ENCODE assay signal across 1 cellular context in the genomic region with DNA sequence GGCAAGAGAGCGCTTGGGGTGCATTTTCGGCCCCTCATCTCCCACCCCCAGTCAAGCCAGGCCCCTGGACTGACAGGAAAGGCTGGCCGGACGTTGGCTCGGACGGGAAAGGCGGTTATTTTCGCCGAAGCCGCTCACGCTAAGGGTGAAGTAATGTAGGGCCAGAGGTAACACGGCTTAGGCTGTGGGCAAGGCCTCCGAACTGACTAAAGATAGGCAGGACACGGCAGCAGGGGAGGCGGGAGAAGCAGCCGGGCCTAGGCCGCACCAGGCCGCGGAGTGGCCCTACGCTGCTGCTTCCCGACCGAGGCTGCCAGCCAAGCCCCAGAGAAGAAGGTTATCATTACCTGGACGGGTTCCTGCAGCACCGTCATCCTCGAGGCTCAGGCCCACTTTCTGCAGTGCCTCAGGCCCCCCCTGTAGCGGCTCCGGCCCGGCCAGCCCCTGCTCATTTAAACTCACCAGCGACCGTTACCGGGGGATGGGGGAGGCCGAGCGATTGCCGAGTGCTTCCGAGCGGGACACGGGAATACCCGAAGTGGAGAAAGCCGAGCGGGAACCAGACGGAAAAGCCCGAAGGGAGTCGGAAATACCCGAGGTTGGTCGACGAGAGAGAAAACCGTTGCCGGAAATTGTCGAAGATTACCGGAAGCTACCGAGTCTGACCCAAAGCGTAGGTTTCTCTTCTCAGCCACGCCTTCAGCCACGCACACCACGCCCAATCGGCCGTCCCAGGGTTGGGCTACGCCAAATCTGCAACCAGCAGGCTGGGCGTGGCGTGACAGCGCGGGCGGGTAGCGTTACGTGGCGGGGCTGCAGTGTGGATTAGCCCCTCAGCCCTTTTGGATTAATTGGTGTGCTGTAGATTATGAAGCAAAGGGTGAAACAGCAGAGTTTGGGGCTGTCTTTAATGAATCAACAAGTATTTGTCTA.
A peak's percentile ranks its signal among the peaks of the same experiment; 100 is the strongest.
TF ChIP-seq lines count a peak whose summit lies in the region.

CDC27 (minus strand) TSS at position 497 of the 933 bp plus-strand sequence; CDS start at position 374, 123 bp downstream.

TF ChIP-seq in HepG2, 621 proteins besides CTCF, POLR2A, EP300 and RAD21 (continued from another document and continues in another):
- 0 out of 2 replicates have a peak, but pooled peaks have one; percentile 24 for TF ChIP-seq KIAA2018 (CRISPR knock-in tag; IDR thresholded peaks at IDR 0.05; ENCODE audit: borderline replicate concordance)
- TF ChIP-seq, protein P1, sequence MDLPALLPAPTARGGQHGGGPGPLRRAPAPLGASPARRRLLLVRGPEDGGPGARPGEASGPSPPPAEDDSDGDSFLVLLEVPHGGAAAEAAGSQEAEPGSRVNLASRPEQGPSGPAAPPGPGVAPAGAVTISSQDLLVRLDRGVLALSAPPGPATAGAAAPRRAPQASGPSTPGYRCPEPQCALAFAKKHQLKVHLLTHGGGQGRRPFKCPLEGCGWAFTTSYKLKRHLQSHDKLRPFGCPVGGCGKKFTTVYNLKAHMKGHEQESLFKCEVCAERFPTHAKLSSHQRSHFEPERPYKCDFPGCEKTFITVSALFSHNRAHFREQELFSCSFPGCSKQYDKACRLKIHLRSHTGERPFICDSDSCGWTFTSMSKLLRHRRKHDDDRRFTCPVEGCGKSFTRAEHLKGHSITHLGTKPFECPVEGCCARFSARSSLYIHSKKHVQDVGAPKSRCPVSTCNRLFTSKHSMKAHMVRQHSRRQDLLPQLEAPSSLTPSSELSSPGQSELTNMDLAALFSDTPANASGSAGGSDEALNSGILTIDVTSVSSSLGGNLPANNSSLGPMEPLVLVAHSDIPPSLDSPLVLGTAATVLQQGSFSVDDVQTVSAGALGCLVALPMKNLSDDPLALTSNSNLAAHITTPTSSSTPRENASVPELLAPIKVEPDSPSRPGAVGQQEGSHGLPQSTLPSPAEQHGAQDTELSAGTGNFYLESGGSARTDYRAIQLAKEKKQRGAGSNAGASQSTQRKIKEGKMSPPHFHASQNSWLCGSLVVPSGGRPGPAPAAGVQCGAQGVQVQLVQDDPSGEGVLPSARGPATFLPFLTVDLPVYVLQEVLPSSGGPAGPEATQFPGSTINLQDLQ (CRISPR knock-in tag; IDR thresholded peaks at IDR 0.05) = peak; percentile 9; the same call in 1 of the 2 replicates
- peak; percentile 38; the same call in 1 of the 2 replicates for TF ChIP-seq ADNP (CRISPR knock-in tag; IDR thresholded peaks at IDR 0.05)
- TF ChIP-seq, protein P2, sequence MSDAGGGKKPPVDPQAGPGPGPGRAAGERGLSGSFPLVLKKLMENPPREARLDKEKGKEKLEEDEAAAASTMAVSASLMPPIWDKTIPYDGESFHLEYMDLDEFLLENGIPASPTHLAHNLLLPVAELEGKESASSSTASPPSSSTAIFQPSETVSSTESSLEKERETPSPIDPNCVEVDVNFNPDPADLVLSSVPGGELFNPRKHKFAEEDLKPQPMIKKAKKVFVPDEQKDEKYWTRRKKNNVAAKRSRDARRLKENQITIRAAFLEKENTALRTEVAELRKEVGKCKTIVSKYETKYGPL (CRISPR knock-in tag; IDR thresholded peaks at IDR 0.05) = peak; percentile 63; the same call in 1 of the 2 replicates
- TF ChIP-seq MTA1 (CRISPR knock-in tag; IDR thresholded peaks at IDR 0.05; ENCODE audit: borderline replicate concordance) = peak; percentile 71; the same call in 1 of the 2 replicates
- TF ChIP-seq NR1H2 (CRISPR knock-in tag; IDR thresholded peaks at IDR 0.05; ENCODE audit: borderline replicate concordance, low read depth) = peak; percentile 86; the same call in 1 of the 2 replicates
- TF ChIP-seq SOX13 (IDR thresholded peaks at IDR 0.05) = no peak
- peak in 1 of 2 experiments; percentile 48; a peak in 1 of 4 replicates for TF ChIP-seq SOX13 (CRISPR knock-in tag; conservative IDR thresholded peaks at IDR 0.05 in 1 of 2, IDR thresholded peaks at IDR 0.05 in 1 of 2)
- TF ChIP-seq SYNCRIP (IDR thresholded peaks at IDR 0.05; ENCODE audit: insufficient read depth, low read depth, low read length) = no peak
- peak; percentile 86; the same call in 1 of the 2 replicates for TF ChIP-seq ZNF280D (CRISPR knock-in tag; IDR thresholded peaks at IDR 0.05)
- no peak for TF ChIP-seq SMC3 (IDR thresholded peaks at IDR 0.05; ENCODE audit: low read length)
- peak; percentile 58 for TF ChIP-seq ETV5 (CRISPR knock-in tag; IDR thresholded peaks at IDR 0.05; ENCODE audit: borderline replicate concordance)
- no peak; the same call in 1 of the 2 replicates for TF ChIP-seq GZF1 (CRISPR knock-in tag; IDR thresholded peaks at IDR 0.05)
- TF ChIP-seq CHD2 (IDR thresholded peaks at IDR 0.05; ENCODE audit: low read depth, low read length) = no peak
- TF ChIP-seq, protein P3, sequence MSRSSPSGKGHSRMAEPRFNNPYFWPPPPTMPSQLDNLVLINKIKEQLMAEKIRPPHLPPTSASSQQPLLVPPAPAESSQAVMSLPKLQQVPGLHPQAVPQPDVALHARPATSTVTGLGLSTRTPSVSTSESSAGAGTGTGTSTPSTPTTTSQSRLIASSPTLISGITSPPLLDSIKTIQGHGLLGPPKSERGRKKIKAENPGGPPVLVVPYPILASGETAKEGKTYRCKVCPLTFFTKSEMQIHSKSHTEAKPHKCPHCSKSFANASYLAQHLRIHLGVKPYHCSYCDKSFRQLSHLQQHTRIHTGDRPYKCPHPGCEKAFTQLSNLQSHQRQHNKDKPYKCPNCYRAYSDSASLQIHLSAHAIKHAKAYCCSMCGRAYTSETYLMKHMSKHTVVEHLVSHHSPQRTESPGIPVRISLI (CRISPR knock-in tag; IDR thresholded peaks at IDR 0.05; ENCODE audit: borderline replicate concordance) = no peak; the same call in 1 of the 2 replicates
- TF ChIP-seq, protein P4, sequence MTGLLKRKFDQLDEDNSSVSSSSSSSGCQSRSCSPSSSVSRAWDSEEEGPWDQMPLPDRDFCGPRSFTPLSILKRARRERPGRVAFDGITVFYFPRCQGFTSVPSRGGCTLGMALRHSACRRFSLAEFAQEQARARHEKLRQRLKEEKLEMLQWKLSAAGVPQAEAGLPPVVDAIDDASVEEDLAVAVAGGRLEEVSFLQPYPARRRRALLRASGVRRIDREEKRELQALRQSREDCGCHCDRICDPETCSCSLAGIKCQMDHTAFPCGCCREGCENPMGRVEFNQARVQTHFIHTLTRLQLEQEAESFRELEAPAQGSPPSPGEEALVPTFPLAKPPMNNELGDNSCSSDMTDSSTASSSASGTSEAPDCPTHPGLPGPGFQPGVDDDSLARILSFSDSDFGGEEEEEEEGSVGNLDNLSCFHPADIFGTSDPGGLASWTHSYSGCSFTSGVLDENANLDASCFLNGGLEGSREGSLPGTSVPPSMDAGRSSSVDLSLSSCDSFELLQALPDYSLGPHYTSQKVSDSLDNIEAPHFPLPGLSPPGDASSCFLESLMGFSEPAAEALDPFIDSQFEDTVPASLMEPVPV (CRISPR knock-in tag; IDR thresholded peaks at IDR 0.05) = peak; percentile 89
- peak; percentile 100 for TF ChIP-seq CAMTA2 (CRISPR knock-in tag; IDR thresholded peaks at IDR 0.05; ENCODE audit: borderline replicate concordance)
- no peak for TF ChIP-seq TAF15 (IDR thresholded peaks at IDR 0.05; ENCODE audit: low read depth, low read length, poor library complexity, severe bottlenecking)
- TF ChIP-seq HOXA7 (CRISPR knock-in tag; IDR thresholded peaks at IDR 0.05) = no peak
- no peak for TF ChIP-seq SETDB1 (CRISPR knock-in tag; IDR thresholded peaks at IDR 0.05; ENCODE audit: borderline replicate concordance)
- TF ChIP-seq IKZF1 (IDR thresholded peaks at IDR 0.05) = no peak
- TF ChIP-seq POLR2AphosphoS2 (IDR thresholded peaks at IDR 0.05; ENCODE audit: low read depth, low read length) = no peak
- no peak for TF ChIP-seq ZSCAN22 (CRISPR knock-in tag; IDR thresholded peaks at IDR 0.05)
- no peak for TF ChIP-seq FOXP1 (IDR thresholded peaks at IDR 0.05)
- 0 out of 2 replicates have a peak, but pooled peaks have one; percentile 31 for TF ChIP-seq FOXP1 (CRISPR knock-in tag; IDR thresholded peaks at IDR 0.05)
- peak; percentile 91 for TF ChIP-seq ZSCAN20 (CRISPR knock-in tag; IDR thresholded peaks at IDR 0.05; ENCODE audit: borderline replicate concordance)
- peak; percentile 79; the same call in 1 of the 2 replicates for TF ChIP-seq FOXK1 (CRISPR knock-in tag; IDR thresholded peaks at IDR 0.05; ENCODE audit: borderline replicate concordance, low read depth)
- TF ChIP-seq THAP7 (CRISPR knock-in tag; IDR thresholded peaks at IDR 0.05) = peak; percentile 94; the same call in 1 of the 2 replicates
- peak; percentile 64; the same call in 1 of the 2 replicates for TF ChIP-seq KLF13 (CRISPR knock-in tag; IDR thresholded peaks at IDR 0.05)
- peak; percentile 79; the same call in 1 of the 2 replicates for TF ChIP-seq ZNF224 (CRISPR knock-in tag; IDR thresholded peaks at IDR 0.05)
- no peak for TF ChIP-seq ZNF720 (CRISPR knock-in tag; IDR thresholded peaks at IDR 0.05)
- TF ChIP-seq ZNF780A (CRISPR knock-in tag; IDR thresholded peaks at IDR 0.05) = no peak
- TF ChIP-seq ZFP36 (IDR thresholded peaks at IDR 0.05; ENCODE audit: borderline replicate concordance, low read depth, low read length, partially characterized antibody) = no peak
- TF ChIP-seq CHD4 (IDR thresholded peaks at IDR 0.05; ENCODE audit: borderline replicate concordance, low read length) = no peak
- TF ChIP-seq SIX1 (CRISPR knock-in tag; IDR thresholded peaks at IDR 0.05; ENCODE audit: borderline replicate concordance) = peak; percentile 54
- 0 out of 2 replicates have a peak, but pooled peaks have one; percentile 18 for TF ChIP-seq HHEX (CRISPR knock-in tag; IDR thresholded peaks at IDR 0.05)
